1 cellular context compared by ENCODE assay signal in the genomic region with DNA sequence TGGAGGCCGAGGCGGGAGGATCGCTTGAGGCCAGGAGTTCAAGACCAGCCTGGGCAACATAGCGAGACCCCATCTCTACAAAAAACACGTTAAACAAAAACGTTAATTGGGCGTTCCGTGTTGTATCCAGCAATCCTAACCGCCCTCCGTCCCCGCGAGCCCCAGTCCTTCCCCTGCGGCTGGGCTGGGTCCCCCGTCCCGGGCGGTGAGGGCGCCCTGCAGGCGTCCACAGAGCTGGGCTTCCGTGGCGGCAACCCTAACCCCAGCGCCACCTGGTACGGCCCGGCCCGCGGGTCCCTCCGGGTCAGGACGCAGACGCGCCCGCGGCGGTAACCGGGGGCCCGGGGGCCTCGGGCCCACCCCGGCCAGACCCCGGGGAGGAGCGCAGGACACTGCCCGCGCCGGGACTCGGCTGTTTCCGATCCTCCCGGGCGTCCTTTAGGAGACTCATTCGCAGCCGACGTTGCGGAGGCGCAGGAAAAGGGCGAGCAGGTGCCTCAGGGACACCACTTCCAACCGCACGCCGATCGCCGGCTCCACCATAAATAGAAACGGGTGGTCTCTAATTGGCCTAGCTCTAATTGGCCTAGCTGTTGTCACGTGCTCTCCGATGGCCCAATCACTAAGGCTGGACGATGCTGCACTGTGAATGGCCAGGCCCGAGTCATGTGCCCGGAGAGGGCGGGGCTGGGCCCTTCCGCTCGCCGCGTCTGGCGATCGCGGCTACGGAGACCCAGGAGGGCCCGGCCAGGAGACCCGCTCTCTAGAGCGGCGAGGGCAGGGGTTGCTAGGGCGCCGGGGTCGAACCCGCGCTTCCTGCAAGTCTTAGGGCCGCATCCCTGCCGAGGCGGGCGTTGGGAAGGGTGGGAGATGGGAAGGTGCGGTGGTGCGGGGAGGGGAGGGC.
TF ChIP-seq lines count a peak whose summit lies in the region.

No MANE protein-coding gene starts in this region.

TF ChIP-seq in HepG2, 621 proteins besides CTCF, POLR2A, EP300 and RAD21 (continued from another document and continues in another):
- TF ChIP-seq, protein P1, sequence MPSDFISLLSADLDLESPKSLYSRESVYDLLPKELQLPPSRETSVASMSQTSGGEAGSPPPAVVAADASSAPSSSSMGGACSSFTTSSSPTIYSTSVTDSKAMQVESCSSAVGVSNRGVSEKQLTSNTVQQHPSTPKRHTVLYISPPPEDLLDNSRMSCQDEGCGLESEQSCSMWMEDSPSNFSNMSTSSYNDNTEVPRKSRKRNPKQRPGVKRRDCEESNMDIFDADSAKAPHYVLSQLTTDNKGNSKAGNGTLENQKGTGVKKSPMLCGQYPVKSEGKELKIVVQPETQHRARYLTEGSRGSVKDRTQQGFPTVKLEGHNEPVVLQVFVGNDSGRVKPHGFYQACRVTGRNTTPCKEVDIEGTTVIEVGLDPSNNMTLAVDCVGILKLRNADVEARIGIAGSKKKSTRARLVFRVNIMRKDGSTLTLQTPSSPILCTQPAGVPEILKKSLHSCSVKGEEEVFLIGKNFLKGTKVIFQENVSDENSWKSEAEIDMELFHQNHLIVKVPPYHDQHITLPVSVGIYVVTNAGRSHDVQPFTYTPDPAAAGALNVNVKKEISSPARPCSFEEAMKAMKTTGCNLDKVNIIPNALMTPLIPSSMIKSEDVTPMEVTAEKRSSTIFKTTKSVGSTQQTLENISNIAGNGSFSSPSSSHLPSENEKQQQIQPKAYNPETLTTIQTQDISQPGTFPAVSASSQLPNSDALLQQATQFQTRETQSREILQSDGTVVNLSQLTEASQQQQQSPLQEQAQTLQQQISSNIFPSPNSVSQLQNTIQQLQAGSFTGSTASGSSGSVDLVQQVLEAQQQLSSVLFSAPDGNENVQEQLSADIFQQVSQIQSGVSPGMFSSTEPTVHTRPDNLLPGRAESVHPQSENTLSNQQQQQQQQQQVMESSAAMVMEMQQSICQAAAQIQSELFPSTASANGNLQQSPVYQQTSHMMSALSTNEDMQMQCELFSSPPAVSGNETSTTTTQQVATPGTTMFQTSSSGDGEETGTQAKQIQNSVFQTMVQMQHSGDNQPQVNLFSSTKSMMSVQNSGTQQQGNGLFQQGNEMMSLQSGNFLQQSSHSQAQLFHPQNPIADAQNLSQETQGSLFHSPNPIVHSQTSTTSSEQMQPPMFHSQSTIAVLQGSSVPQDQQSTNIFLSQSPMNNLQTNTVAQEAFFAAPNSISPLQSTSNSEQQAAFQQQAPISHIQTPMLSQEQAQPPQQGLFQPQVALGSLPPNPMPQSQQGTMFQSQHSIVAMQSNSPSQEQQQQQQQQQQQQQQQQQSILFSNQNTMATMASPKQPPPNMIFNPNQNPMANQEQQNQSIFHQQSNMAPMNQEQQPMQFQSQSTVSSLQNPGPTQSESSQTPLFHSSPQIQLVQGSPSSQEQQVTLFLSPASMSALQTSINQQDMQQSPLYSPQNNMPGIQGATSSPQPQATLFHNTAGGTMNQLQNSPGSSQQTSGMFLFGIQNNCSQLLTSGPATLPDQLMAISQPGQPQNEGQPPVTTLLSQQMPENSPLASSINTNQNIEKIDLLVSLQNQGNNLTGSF (CRISPR knock-in tag; IDR thresholded peaks at IDR 0.05) = peak; percentile 78; the same call in 1 of the 2 replicates
- no peak for TF ChIP-seq NCOR1 (IDR thresholded peaks at IDR 0.05; ENCODE audit: borderline replicate concordance, low read length)
- TF ChIP-seq PRMT3 (CRISPR knock-in tag; IDR thresholded peaks at IDR 0.05; ENCODE audit: borderline replicate concordance, low read depth) = no peak
- TF ChIP-seq, protein P2, sequence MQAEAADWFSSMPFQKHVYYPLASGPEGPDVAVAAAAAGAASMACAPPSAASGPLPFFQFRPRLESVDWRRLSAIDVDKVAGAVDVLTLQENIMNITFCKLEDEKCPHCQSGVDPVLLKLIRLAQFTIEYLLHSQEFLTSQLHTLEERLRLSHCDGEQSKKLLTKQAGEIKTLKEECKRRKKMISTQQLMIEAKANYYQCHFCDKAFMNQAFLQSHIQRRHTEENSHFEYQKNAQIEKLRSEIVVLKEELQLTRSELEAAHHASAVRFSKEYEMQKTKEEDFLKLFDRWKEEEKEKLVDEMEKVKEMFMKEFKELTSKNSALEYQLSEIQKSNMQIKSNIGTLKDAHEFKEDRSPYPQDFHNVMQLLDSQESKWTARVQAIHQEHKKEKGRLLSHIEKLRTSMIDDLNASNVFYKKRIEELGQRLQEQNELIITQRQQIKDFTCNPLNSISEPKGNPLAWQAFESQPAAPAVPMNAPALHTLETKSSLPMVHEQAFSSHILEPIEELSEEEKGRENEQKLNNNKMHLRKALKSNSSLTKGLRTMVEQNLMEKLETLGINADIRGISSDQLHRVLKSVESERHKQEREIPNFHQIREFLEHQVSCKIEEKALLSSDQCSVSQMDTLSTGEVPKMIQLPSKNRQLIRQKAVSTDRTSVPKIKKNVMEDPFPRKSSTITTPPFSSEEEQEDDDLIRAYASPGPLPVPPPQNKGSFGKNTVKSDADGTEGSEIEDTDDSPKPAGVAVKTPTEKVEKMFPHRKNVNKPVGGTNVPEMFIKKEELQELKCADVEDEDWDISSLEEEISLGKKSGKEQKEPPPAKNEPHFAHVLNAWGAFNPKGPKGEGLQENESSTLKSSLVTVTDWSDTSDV (CRISPR knock-in tag; IDR thresholded peaks at IDR 0.05) = peak; percentile 88; the same call in 1 of the 2 replicates
- no peak for TF ChIP-seq KDM4B (CRISPR knock-in tag; IDR thresholded peaks at IDR 0.05)
- TF ChIP-seq MBNL3 (CRISPR knock-in tag; conservative IDR thresholded peaks at IDR 0.05) = no peak
- TF ChIP-seq JUND (CRISPR knock-in tag; IDR thresholded peaks at IDR 0.05) = no peak
- TF ChIP-seq ZNF484 (CRISPR knock-in tag; IDR thresholded peaks at IDR 0.05; ENCODE audit: borderline replicate concordance, low read depth) = no peak
- TF ChIP-seq HOXA5 (CRISPR knock-in tag; IDR thresholded peaks at IDR 0.05) = peak; percentile 94
- TF ChIP-seq ZZZ3 (CRISPR knock-in tag; IDR thresholded peaks at IDR 0.05; ENCODE audit: borderline replicate concordance) = peak; percentile 22; the same call in 1 of the 2 replicates
- peak; percentile 77 for TF ChIP-seq ZNF253 (CRISPR knock-in tag; IDR thresholded peaks at IDR 0.05; ENCODE audit: borderline replicate concordance)
- TF ChIP-seq TCF12 (IDR thresholded peaks at IDR 0.05) = no peak
- TF ChIP-seq TCF12 (CRISPR knock-in tag; IDR thresholded peaks at IDR 0.05) = no peak
- no peak for TF ChIP-seq TCF7 (IDR thresholded peaks at IDR 0.05; ENCODE audit: low read depth)
- TF ChIP-seq, protein P3, sequence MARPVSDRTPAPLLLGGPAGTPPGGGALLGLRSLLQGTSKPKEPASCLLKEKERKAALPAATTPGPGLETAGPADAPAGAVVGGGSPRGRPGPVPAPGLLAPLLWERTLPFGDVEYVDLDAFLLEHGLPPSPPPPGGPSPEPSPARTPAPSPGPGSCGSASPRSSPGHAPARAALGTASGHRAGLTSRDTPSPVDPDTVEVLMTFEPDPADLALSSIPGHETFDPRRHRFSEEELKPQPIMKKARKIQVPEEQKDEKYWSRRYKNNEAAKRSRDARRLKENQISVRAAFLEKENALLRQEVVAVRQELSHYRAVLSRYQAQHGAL (CRISPR knock-in tag; IDR thresholded peaks at IDR 0.05; ENCODE audit: not compliant biosample characterization) = no peak
- TF ChIP-seq RFX5 (IDR thresholded peaks at IDR 0.05; ENCODE audit: low read depth, low read length) = peak; percentile 22; the same call in 1 of the 2 replicates
- peak; percentile 18; the same call in 1 of the 2 replicates for TF ChIP-seq HNF4A (CRISPR knock-in tag; IDR thresholded peaks at IDR 0.05)
- no peak for TF ChIP-seq ZNF510 (CRISPR knock-in tag; IDR thresholded peaks at IDR 0.05; ENCODE audit: low read depth)
- TF ChIP-seq SUZ12 (IDR thresholded peaks at IDR 0.05; ENCODE audit: low read depth, low read length) = no peak
- TF ChIP-seq TSC22D2 (CRISPR knock-in tag; IDR thresholded peaks at IDR 0.05; ENCODE audit: borderline replicate concordance) = peak; percentile 22; the same call in 1 of the 2 replicates
- TF ChIP-seq, protein P4, sequence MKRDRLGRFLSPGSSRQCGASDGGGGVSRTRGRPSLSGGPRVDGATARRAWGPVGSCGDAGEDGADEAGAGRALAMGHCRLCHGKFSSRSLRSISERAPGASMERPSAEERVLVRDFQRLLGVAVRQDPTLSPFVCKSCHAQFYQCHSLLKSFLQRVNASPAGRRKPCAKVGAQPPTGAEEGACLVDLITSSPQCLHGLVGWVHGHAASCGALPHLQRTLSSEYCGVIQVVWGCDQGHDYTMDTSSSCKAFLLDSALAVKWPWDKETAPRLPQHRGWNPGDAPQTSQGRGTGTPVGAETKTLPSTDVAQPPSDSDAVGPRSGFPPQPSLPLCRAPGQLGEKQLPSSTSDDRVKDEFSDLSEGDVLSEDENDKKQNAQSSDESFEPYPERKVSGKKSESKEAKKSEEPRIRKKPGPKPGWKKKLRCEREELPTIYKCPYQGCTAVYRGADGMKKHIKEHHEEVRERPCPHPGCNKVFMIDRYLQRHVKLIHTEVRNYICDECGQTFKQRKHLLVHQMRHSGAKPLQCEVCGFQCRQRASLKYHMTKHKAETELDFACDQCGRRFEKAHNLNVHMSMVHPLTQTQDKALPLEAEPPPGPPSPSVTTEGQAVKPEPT (CRISPR knock-in tag; IDR thresholded peaks at IDR 0.05; ENCODE audit: low read depth) = 0 out of 2 replicates have a peak, but pooled peaks have one; percentile 31
- TF ChIP-seq, protein P5, sequence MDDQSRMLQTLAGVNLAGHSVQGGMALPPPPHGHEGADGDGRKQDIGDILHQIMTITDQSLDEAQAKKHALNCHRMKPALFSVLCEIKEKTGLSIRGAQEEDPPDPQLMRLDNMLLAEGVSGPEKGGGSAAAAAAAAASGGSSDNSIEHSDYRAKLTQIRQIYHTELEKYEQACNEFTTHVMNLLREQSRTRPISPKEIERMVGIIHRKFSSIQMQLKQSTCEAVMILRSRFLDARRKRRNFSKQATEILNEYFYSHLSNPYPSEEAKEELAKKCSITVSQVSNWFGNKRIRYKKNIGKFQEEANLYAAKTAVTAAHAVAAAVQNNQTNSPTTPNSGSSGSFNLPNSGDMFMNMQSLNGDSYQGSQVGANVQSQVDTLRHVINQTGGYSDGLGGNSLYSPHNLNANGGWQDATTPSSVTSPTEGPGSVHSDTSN (CRISPR knock-in tag; IDR thresholded peaks at IDR 0.05; ENCODE audit: borderline replicate concordance) = no peak
- TF ChIP-seq, protein P6, sequence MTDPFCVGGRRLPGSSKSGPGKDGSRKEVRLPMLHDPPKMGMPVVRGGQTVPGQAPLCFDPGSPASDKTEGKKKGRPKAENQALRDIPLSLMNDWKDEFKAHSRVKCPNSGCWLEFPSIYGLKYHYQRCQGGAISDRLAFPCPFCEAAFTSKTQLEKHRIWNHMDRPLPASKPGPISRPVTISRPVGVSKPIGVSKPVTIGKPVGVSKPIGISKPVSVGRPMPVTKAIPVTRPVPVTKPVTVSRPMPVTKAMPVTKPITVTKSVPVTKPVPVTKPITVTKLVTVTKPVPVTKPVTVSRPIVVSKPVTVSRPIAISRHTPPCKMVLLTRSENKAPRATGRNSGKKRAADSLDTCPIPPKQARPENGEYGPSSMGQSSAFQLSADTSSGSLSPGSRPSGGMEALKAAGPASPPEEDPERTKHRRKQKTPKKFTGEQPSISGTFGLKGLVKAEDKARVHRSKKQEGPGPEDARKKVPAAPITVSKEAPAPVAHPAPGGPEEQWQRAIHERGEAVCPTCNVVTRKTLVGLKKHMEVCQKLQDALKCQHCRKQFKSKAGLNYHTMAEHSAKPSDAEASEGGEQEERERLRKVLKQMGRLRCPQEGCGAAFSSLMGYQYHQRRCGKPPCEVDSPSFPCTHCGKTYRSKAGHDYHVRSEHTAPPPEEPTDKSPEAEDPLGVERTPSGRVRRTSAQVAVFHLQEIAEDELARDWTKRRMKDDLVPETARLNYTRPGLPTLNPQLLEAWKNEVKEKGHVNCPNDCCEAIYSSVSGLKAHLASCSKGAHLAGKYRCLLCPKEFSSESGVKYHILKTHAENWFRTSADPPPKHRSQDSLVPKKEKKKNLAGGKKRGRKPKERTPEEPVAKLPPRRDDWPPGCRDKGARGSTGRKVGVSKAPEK (CRISPR knock-in tag; IDR thresholded peaks at IDR 0.05; ENCODE audit: borderline replicate concordance) = 0 out of 2 replicates have a peak, but pooled peaks have one; percentile 65
- TF ChIP-seq SMARCC2 (IDR thresholded peaks at IDR 0.05) = no peak
- TF ChIP-seq, protein P7, sequence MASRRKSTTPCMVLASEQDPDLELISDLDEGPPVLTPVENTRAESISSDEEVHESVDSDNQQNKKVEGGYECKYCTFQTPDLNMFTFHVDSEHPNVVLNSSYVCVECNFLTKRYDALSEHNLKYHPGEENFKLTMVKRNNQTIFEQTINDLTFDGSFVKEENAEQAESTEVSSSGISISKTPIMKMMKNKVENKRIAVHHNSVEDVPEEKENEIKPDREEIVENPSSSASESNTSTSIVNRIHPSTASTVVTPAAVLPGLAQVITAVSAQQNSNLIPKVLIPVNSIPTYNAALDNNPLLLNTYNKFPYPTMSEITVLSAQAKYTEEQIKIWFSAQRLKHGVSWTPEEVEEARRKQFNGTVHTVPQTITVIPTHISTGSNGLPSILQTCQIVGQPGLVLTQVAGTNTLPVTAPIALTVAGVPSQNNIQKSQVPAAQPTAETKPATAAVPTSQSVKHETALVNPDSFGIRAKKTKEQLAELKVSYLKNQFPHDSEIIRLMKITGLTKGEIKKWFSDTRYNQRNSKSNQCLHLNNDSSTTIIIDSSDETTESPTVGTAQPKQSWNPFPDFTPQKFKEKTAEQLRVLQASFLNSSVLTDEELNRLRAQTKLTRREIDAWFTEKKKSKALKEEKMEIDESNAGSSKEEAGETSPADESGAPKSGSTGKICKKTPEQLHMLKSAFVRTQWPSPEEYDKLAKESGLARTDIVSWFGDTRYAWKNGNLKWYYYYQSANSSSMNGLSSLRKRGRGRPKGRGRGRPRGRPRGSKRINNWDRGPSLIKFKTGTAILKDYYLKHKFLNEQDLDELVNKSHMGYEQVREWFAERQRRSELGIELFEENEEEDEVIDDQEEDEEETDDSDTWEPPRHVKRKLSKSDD (CRISPR knock-in tag; IDR thresholded peaks at IDR 0.05; ENCODE audit: low read depth) = 0 out of 2 replicates have a peak, but pooled peaks have one; percentile 42
- peak; percentile 80 for TF ChIP-seq HNRNPLL (IDR thresholded peaks at IDR 0.05; ENCODE audit: low read depth, low read length, poor library complexity, severe bottlenecking)
- peak; percentile 68 for TF ChIP-seq ZNF607 (CRISPR knock-in tag; IDR thresholded peaks at IDR 0.05; ENCODE audit: borderline replicate concordance)
- TF ChIP-seq POLR2G (IDR thresholded peaks at IDR 0.05; ENCODE audit: low read depth, low read length) = peak; percentile 100
- TF ChIP-seq ZNF660 (CRISPR knock-in tag; IDR thresholded peaks at IDR 0.05; ENCODE audit: borderline replicate concordance, low read depth) = no peak
- TF ChIP-seq, protein P8, sequence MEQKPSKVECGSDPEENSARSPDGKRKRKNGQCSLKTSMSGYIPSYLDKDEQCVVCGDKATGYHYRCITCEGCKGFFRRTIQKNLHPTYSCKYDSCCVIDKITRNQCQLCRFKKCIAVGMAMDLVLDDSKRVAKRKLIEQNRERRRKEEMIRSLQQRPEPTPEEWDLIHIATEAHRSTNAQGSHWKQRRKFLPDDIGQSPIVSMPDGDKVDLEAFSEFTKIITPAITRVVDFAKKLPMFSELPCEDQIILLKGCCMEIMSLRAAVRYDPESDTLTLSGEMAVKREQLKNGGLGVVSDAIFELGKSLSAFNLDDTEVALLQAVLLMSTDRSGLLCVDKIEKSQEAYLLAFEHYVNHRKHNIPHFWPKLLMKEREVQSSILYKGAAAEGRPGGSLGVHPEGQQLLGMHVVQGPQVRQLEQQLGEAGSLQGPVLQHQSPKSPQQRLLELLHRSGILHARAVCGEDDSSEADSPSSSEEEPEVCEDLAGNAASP (CRISPR knock-in tag; IDR thresholded peaks at IDR 0.05; ENCODE audit: borderline replicate concordance) = peak; percentile 90
- TF ChIP-seq SKI (IDR thresholded peaks at IDR 0.05; ENCODE audit: partially characterized antibody) = peak; percentile 73
- TF ChIP-seq KDM5A (IDR thresholded peaks at IDR 0.05; ENCODE audit: borderline replicate concordance, low read length) = no peak; the same call in 1 of the 2 replicates
- no peak for TF ChIP-seq ZNF569 (CRISPR knock-in tag; IDR thresholded peaks at IDR 0.05; ENCODE audit: borderline replicate concordance)
- TF ChIP-seq ZNF644 (CRISPR knock-in tag; IDR thresholded peaks at IDR 0.05; ENCODE audit: low read depth) = no peak
- TF ChIP-seq TCF7L2 (IDR thresholded peaks at IDR 0.05; ENCODE audit: low read depth, low read length) = no peak
